Comparison of ENCODE assay signal across 21 cellular contexts in genomic region chr1:243363832-243364231, GRCh38.
"Had no signal": no experiment of that assay in that cellular context is flagged by ENCODE, and none has a peak within 500 bp of the region (broad histone marks: within the 10 kb centered on the region; RNA-seq: fewer than 3 reads in every experiment).

No MANE protein-coding gene starts in this region.

- H3K4me3 ChIP-seq: breast epithelium, dorsolateral prefrontal cortex, gastroesophageal sphincter, upper lobe of right lung had no signal

- H3K27ac ChIP-seq: breast epithelium, epithelial cell of prostate, gastroesophageal sphincter, upper lobe of right lung had no signal

- FAIRE-seq: colon had no signal

- H3K27me3 ChIP-seq: breast epithelium, dorsolateral prefrontal cortex, gastroesophageal sphincter, upper lobe of right lung had no signal

- H3K4me1 ChIP-seq: breast epithelium, gastroesophageal sphincter, upper lobe of right lung had no signal

- H3K9me3 ChIP-seq: breast epithelium, gastroesophageal sphincter, upper lobe of right lung had no signal

- DNase-seq: activated CD4-positive, alpha-beta memory T cell treated with anti-CD3 and anti-CD28 coated beads for 36 hours; activated CD4-positive, alpha-beta T cell treated with anti-CD3 and anti-CD28 coated beads for 48 hours; activated naive CD4-positive, alpha-beta T cell treated with anti-CD3 and anti-CD28 coated beads for 36 hours; activated naive CD8-positive, alpha-beta T cell treated with anti-CD3 and anti-CD28 coated beads, Interleukin-2, amount 10 ng/mL, durations not matched to agents 7 days and 5 days; activated T-cell treated with anti-CD3 and anti-CD28 coated beads, Interleukin-2, amount 50 U/mL, for 48 hours; amniotic stem cell; dorsolateral prefrontal cortex; head of caudate nucleus; islet precursor cell; left cardiac atrium; midbrain; natural killer cell; retina; stimulated activated CD4-positive, alpha-beta T cell treated with anti-CD3 and anti-CD28 coated beads, Interleukin-2, amount 100 ng/mL, for 48 hours; stimulated activated CD8-positive, alpha-beta memory T cell treated with anti-CD3 and anti-CD28 coated beads, Interleukin-4, amount 100 ng/mL, for 48 hours; stimulated activated naive CD4-positive, alpha-beta T cell treated with Interleukin-2 at 50 U/mL for 16 hours; upper lobe of right lung had no signal

- ATAC-seq: gastroesophageal sphincter, left cardiac atrium, natural killer cell, upper lobe of right lung had no signal

- H3K36me3 ChIP-seq: breast epithelium had no signal
